In the genomic region with DNA sequence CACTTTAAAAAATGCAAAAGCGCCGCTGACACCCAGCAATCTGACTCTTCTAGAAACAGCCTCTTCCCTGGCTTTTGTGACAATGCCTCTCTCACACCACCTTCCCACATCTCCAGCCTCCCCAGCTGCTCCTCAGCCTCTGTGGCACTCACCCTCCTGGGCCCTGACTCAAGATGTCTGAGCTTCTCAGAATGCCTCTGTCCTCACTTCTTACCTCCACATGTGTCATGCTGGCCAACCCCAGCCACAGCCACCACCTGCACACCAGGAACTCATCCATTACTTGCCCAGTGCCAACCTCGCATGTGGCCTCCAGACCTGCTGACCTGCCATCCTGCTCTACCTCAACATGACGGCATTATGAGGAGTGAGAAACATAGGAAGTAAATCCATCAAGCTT, we compare ENCODE assay signal across 22 cellular contexts.
"Had no signal": no experiment of that assay in that cellular context is flagged by ENCODE, and none has a peak within 500 bp of the region (broad histone marks: within the 10 kb centered on the region; RNA-seq: fewer than 3 reads in every experiment).

No MANE protein-coding gene starts in this region.

- H3K27ac Mint-ChIP-seq: mesothelial cell of epicardium had no signal

- H3K36me3 Mint-ChIP-seq: mesothelial cell of epicardium had no signal

- H3K9me3 ChIP-seq: colonic mucosa, esophagus squamous epithelium, gastrocnemius medialis, heart right ventricle, left lung, lower lobe of right lung, mucosa of descending colon had no signal

- H3K36me3 ChIP-seq: colonic mucosa, esophagus squamous epithelium, gastrocnemius medialis, heart right ventricle, left lung, lower lobe of right lung had no signal

- H3K4me1 ChIP-seq: colonic mucosa, gastrocnemius medialis, heart right ventricle, left lung, lower lobe of right lung had no signal

- H3K9me3 Mint-ChIP-seq: mesothelial cell of epicardium had no signal

- ATAC-seq: esophagus mucosa, gastrocnemius medialis, heart right ventricle, left cardiac atrium, left lung, left ventricle myocardium superior, lower lobe of right lung, mucosa of descending colon had no signal

- H3K4me3 ChIP-seq: colonic mucosa, dorsolateral prefrontal cortex, esophagus squamous epithelium, gastrocnemius medialis, heart right ventricle, left lung, lower lobe of right lung, mucosa of descending colon had no signal

- H3K27me3 ChIP-seq: colonic mucosa, esophagus squamous epithelium, gastrocnemius medialis, left lung had no signal

- H3K27ac ChIP-seq: colonic mucosa, dorsolateral prefrontal cortex, epithelial cell of prostate, esophagus squamous epithelium, gastrocnemius medialis, heart right ventricle, left lung, lower lobe of right lung had no signal

- DNase-seq: colonic mucosa; dermis blood vessel endothelial cell; dorsolateral prefrontal cortex; effector CD4-positive, alpha-beta T cell; effector memory CD4-positive, alpha-beta T cell; erythroblast; esophagus squamous epithelium; foreskin fibroblast; foreskin melanocyte; gastrocnemius medialis; glutamatergic neuron; heart right ventricle; hippocampal formation; left cardiac atrium; left lung; left ventricle myocardium superior; lower lobe of right lung; mesenchymal stem cell; mucosa of descending colon had no signal

- H3K4me3 Mint-ChIP-seq: mesothelial cell of epicardium had no signal
